ENCODE assay signal across 3 cellular contexts in genomic region chr10:106511917-106512316, GRCh38.
TF ChIP-seq lines count a peak whose summit lies in the region.

No MANE protein-coding gene starts in this region.

TF ChIP-seq in HepG2, 621 proteins besides CTCF, POLR2A, EP300 and RAD21:
- TF ChIP-seq HMGA1 (CRISPR knock-in tag; conservative IDR thresholded peaks at IDR 0.05) (no peak), ATF7 (IDR thresholded peaks at IDR 0.05) (peak; percentile 93), ATF7 (CRISPR knock-in tag; IDR thresholded peaks at IDR 0.05) (no peak), CREB1 (IDR thresholded peaks at IDR 0.05) (0 out of 2 replicates have a peak, but pooled peaks have one; percentile 11), CREB1 (CRISPR knock-in tag; IDR thresholded peaks at IDR 0.05) (no peak)

TF ChIP-seq in HEK293, 187 proteins besides CTCF, POLR2A, EP300 and RAD21:
- TF ChIP-seq, protein P1, sequence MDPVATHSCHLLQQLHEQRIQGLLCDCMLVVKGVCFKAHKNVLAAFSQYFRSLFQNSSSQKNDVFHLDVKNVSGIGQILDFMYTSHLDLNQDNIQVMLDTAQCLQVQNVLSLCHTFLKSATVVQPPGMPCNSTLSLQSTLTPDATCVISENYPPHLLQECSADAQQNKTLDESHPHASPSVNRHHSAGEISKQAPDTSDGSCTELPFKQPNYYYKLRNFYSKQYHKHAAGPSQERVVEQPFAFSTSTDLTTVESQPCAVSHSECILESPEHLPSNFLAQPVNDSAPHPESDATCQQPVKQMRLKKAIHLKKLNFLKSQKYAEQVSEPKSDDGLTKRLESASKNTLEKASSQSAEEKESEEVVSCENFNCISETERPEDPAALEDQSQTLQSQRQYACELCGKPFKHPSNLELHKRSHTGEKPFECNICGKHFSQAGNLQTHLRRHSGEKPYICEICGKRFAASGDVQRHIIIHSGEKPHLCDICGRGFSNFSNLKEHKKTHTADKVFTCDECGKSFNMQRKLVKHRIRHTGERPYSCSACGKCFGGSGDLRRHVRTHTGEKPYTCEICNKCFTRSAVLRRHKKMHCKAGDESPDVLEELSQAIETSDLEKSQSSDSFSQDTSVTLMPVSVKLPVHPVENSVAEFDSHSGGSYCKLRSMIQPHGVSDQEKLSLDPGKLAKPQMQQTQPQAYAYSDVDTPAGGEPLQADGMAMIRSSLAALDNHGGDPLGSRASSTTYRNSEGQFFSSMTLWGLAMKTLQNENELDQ (tag by site-specific recombination; IDR thresholded peaks at IDR 0.05; ENCODE audit: low read depth), result no peak
- TF ChIP-seq, protein P2, sequence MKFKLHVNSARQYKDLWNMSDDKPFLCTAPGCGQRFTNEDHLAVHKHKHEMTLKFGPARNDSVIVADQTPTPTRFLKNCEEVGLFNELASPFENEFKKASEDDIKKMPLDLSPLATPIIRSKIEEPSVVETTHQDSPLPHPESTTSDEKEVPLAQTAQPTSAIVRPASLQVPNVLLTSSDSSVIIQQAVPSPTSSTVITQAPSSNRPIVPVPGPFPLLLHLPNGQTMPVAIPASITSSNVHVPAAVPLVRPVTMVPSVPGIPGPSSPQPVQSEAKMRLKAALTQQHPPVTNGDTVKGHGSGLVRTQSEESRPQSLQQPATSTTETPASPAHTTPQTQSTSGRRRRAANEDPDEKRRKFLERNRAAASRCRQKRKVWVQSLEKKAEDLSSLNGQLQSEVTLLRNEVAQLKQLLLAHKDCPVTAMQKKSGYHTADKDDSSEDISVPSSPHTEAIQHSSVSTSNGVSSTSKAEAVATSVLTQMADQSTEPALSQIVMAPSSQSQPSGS (tag by site-specific recombination; IDR thresholded peaks at IDR 0.05; ENCODE audit: low read depth), result peak; percentile 68

TF ChIP-seq in GM12878, 131 proteins besides CTCF, POLR2A, EP300 and RAD21:
- TF ChIP-seq, protein P2 (IDR thresholded peaks at IDR 0.05; ENCODE audit: low read length), result no peak
- no peak for TF ChIP-seq FOXK2 (IDR thresholded peaks at IDR 0.05)
- TF ChIP-seq, protein P3, sequence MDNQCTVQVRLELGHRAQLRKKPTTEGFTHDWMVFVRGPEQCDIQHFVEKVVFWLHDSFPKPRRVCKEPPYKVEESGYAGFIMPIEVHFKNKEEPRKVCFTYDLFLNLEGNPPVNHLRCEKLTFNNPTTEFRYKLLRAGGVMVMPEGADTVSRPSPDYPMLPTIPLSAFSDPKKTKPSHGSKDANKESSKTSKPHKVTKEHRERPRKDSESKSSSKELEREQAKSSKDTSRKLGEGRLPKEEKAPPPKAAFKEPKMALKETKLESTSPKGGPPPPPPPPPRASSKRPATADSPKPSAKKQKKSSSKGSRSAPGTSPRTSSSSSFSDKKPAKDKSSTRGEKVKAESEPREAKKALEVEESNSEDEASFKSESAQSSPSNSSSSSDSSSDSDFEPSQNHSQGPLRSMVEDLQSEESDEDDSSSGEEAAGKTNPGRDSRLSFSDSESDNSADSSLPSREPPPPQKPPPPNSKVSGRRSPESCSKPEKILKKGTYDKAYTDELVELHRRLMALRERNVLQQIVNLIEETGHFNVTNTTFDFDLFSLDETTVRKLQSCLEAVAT (IDR thresholded peaks at IDR 0.05), result no peak
- TF ChIP-seq GATAD2B (conservative IDR thresholded peaks at IDR 0.05; ENCODE audit: low read depth), result no peak
- 0 out of 2 replicates have a peak, but pooled peaks have one; percentile 14 for TF ChIP-seq ATF7 (IDR thresholded peaks at IDR 0.05; ENCODE audit: low read depth)
- no peak for TF ChIP-seq CBX5 (IDR thresholded peaks at IDR 0.05; ENCODE audit: low read depth)
TF ChIP-seq in GM12878: peak in this region for 1.
